ENCODE assay signal across 27 cellular contexts in genomic region chr15:67163180-67163579, GRCh38.
A peak's percentile ranks its signal among the peaks of the same experiment; 100 is the strongest.
DNase-seq lines count a peak whose midpoint lies in the region; ATAC-seq and TF ChIP-seq lines count a peak whose summit lies in the region.
"Had no signal": no experiment of that assay in that cellular context is flagged by ENCODE, and none has a peak within 500 bp of the region (broad histone marks: within the 10 kb centered on the region; RNA-seq: fewer than 3 reads in every experiment).

No MANE protein-coding gene starts in this region.

- H3K4me2 ChIP-seq in osteoblast (ENCODE audit: insufficient read depth, low read length) = no peak overlapping the region
- H3K4me2 ChIP-seq: A549, hepatocyte had no signal

- intact Hi-C loops in A673 (cut with micrococcal nuclease; ENCODE audit: unreplicated experiment) = no loop called here
- intact Hi-C loops in MCF 10A (cut with micrococcal nuclease) = no loop called here

- POLR2A ChIA-PET in A673 (lab: Charles Lee; ENCODE audit: low non-redundant PET) = interaction anchor here (0.7 kb wide), 2 partner anchors 37 to 58 kb away, joined by 3 to 11 read pairs; no protein-coding TSS in a partner anchor
- POLR2A ChIA-PET in HEK293 (lab: Yijun Ruan, JAX) = interaction anchor here (0.7 kb wide), 1 partner anchor 244 kb away, joined by 4 read pairs; no protein-coding TSS in a partner anchor
- POLR2A ChIA-PET in MCF 10A (lab: Yijun Ruan, JAX) = interaction anchor here (1.1 kb wide), 1 partner anchor 57 kb away, joined by 3 read pairs; no protein-coding TSS in a partner anchor

- H3K27ac Mint-ChIP-seq in effector memory CD8-positive, alpha-beta T cell = peak overlapping the region; percentile 90 to 91
- no peak overlapping the region for H3K27ac Mint-ChIP-seq in MCF 10A (ENCODE audit: low read depth, unreplicated experiment)

- H3K27ac ChIP-seq in A673 (ENCODE audit: low read depth, low read length, poor library complexity, severe bottlenecking) = peak overlapping the region; percentile 39
- H3K27ac ChIP-seq in HEK293 (ENCODE audit: extremely low read depth, low read depth, low read length) = no peak overlapping the region
- peak overlapping the region; percentile 99 for H3K27ac ChIP-seq in osteoblast (ENCODE audit: low read depth, low read length)
- H3K27ac ChIP-seq: hepatocyte, SJCRH30 had no signal

- H2AFZ ChIP-seq in osteoblast (ENCODE audit: low read length) = no peak overlapping the region
- H2AFZ ChIP-seq: hepatocyte had no signal

- H3K9me3 ChIP-seq in A673 (ENCODE audit: low read depth, low read length, poor library complexity, severe bottlenecking) = no peaks in the 10 kb centered on the region
- no peaks in the 10 kb centered on the region for H3K9me3 ChIP-seq in HEK293 (ENCODE audit: control insufficient read depth, insufficient read depth, low read depth, low read length)
- H3K9me3 ChIP-seq in osteoblast (ENCODE audit: low read depth, low read length) = no peaks in the 10 kb centered on the region
- H3K9me3 ChIP-seq: A549, BE2C, mucosa of descending colon, SJCRH30 had no signal

- H3K79me2 ChIP-seq in osteoblast (ENCODE audit: insufficient read depth, low read length) = peaks cover 91% of the 10 kb centered on the region

- peaks cover 50% of the 10 kb centered on the region for H3K36me3 Mint-ChIP-seq in effector memory CD8-positive, alpha-beta T cell (ENCODE audit: insufficient read depth)
- peaks cover 17% of the 10 kb centered on the region for H3K36me3 Mint-ChIP-seq in MCF 10A (ENCODE audit: insufficient read depth, unreplicated experiment)
- H3K36me3 Mint-ChIP-seq: natural killer cell treated with Interleukin-12 subunit alpha and Interleukin-12 subunit beta and Interleukin-15 and Interleukin-18, amount 100 ng/mL, for 72 hours had no signal

- H3K4me1 ChIP-seq in A673 (ENCODE audit: insufficient read depth, low read length, poor library complexity, severe bottlenecking) (peaks cover 87% of the 10 kb centered on the region), HEK293 (ENCODE audit: control insufficient read depth, insufficient read depth, low read length) (peaks cover 4% of the 10 kb centered on the region; the same call in 1 of the 2 replicates), osteoblast (ENCODE audit: insufficient read depth, low read length) (peaks cover 54% of the 10 kb centered on the region)
- H3K4me1 ChIP-seq: BE2C had no signal

- H3K4me3 ChIP-seq in A673 (ENCODE audit: low read depth, low read length, poor library complexity, severe bottlenecking) = no peak overlapping the region
- H3K4me3 ChIP-seq in HEK293 (ENCODE audit: low read depth, low read length) = no peak overlapping the region
- no peak overlapping the region for H3K4me3 ChIP-seq in osteoblast (ENCODE audit: insufficient read depth, low read length)
- H3K4me3 ChIP-seq: A549, GM12878, hepatocyte, lung, mucosa of descending colon, SJCRH30 had no signal

- no peak for ATAC-seq in effector memory CD8-positive, alpha-beta T cell (replicated peaks)
- ATAC-seq in GM19324 (IDR thresholded peaks at IDR 0.05; ENCODE audit: low FRiP score, unreplicated experiment) = no peak
- ATAC-seq: activated T-cell treated with anti-CD3 and anti-CD28 coated beads, Interleukin-2, amount 50 U/mL, for 72 hours; GM12878; left cardiac atrium; mucosa of descending colon; natural killer cell treated with Interleukin-12 subunit alpha and Interleukin-12 subunit beta and Interleukin-15 and Interleukin-18, amount 100 ng/mL, for 72 hours; T-cell had no signal

- H3K4me3 Mint-ChIP-seq in effector memory CD8-positive, alpha-beta T cell = no peak overlapping the region
- no peak overlapping the region for H3K4me3 Mint-ChIP-seq in MCF 10A (ENCODE audit: unreplicated experiment)
- H3K4me3 Mint-ChIP-seq: activated B cell treated with CpG ODN at 0.5 μM for 24 hours; activated T-cell treated with anti-CD3 and anti-CD28 coated beads, Interleukin-2, amount 50 U/mL, for 72 hours; H9; natural killer cell treated with Interleukin-12 subunit alpha and Interleukin-12 subunit beta and Interleukin-15 and Interleukin-18, amount 100 ng/mL, for 72 hours; T-cell had no signal

- H3K27me3 ChIP-seq in A673 (replicated peaks; ENCODE audit: insufficient read depth, low read depth, low read length, poor library complexity) = no peaks in the 10 kb centered on the region
- no peaks in the 10 kb centered on the region for H3K27me3 ChIP-seq in osteoblast (ENCODE audit: insufficient read depth, low read length)
- H3K27me3 ChIP-seq: BE2C, hepatocyte, SJCRH30 had no signal

- H3K4me1 Mint-ChIP-seq in effector memory CD8-positive, alpha-beta T cell (ENCODE audit: low read depth in 2 of 2) = peaks cover 28 to 40% of the 10 kb centered on the region in 2 donors
- H3K4me1 Mint-ChIP-seq in MCF 10A (ENCODE audit: insufficient read depth, unreplicated experiment) = peaks cover 7% of the 10 kb centered on the region

- peaks cover 4% of the 10 kb centered on the region for H3K36me3 ChIP-seq in A673 (ENCODE audit: insufficient read depth, low read length, poor library complexity, severe bottlenecking)
- peaks cover 0 to 32% of the 10 kb centered on the region in 2 experiments; a peak in 1 of 3 replicates for H3K36me3 ChIP-seq in HEK293 (ENCODE audit: control insufficient read depth in 2 of 2, insufficient read depth in 1 of 2, low read length in 2 of 2)
- peaks cover 40% of the 10 kb centered on the region for H3K36me3 ChIP-seq in osteoblast (ENCODE audit: insufficient read depth, low read length)
- H3K36me3 ChIP-seq: BE2C had no signal

- DNase-seq in A673 (ENCODE audit: low spot score) (no peak), osteoblast (ENCODE audit: insufficient read length, low spot score, missing footprints) (no peak), HK-2 (ENCODE audit: unreplicated experiment) (no peak), MCF 10A (ENCODE audit: unreplicated experiment) (no peak), SW 1271 (lab: John Stamatoyannopoulos, UW) (no peak)
- DNase-seq in effector memory CD8-positive, alpha-beta T cell = no peak
- DNase-seq: activated B cell treated with CpG ODN at 0.5 μM for 24 hours; activated naive CD4-positive, alpha-beta T cell treated with Interleukin-2 at 50 U/mL for 16 hours; activated T-cell treated with anti-CD3 and anti-CD28 coated beads, Interleukin-2, amount 50 U/mL, for 72 hours; BE2C; DMS153; H9; left cardiac atrium; mucosa of descending colon; NCI-H446; NCI-H748 treated with DMSO at 0.1 percent for 48 hours; SJCRH30; stimulated activated naive CD4-positive, alpha-beta T cell; T-cell had no signal

- CTCF ChIA-PET in A673 (lab: Charles Lee) = no interaction called here
- CTCF ChIA-PET in HEK293 (lab: Yijun Ruan, JAX) = no interaction called here
- CTCF ChIA-PET in MCF 10A (lab: Yijun Ruan, JAX) = interaction anchor here (0.6 kb wide), 1 partner anchor 104 kb away, joined by 4 read pairs; no protein-coding TSS in a partner anchor

- no peaks in the 10 kb centered on the region for H3K27me3 Mint-ChIP-seq in effector memory CD8-positive, alpha-beta T cell
- H3K27me3 Mint-ChIP-seq in MCF 10A (ENCODE audit: insufficient read depth, unreplicated experiment) = no peaks in the 10 kb centered on the region
- H3K27me3 Mint-ChIP-seq: activated B cell treated with CpG ODN at 0.5 μM for 24 hours; IgD-negative memory B cell; natural killer cell treated with Interleukin-12 subunit alpha and Interleukin-12 subunit beta and Interleukin-15 and Interleukin-18, amount 100 ng/mL, for 72 hours; T-cell had no signal

- BruUV-seq in A673 (replicated peaks; lab: Mats Ljungman, UMichigan) (no TSS peak), MCF 10A (replicated peaks; lab: Mats Ljungman, UMichigan) (no TSS peak)

- no peak for TF ChIP-seq CTCF in A673 (conservative IDR thresholded peaks at IDR 0.05; ENCODE audit: low read depth, low read length)
- TF ChIP-seq CTCF in HEK293 (tag by site-specific recombination; IDR thresholded peaks at IDR 0.05) = no peak
- TF ChIP-seq CTCF in osteoblast (IDR thresholded peaks at IDR 0.05; ENCODE audit: extremely low read depth, low read depth, low read length) = no peak
- TF ChIP-seq CTCF in MCF 10A (IDR thresholded peaks at IDR 0.05; ENCODE audit: unreplicated experiment) = no peak

- H3K9me3 Mint-ChIP-seq in effector memory CD8-positive, alpha-beta T cell = no peaks in the 10 kb centered on the region
- no peaks in the 10 kb centered on the region for H3K9me3 Mint-ChIP-seq in MCF 10A (ENCODE audit: unreplicated experiment)
- H3K9me3 Mint-ChIP-seq: activated B cell treated with CpG ODN at 0.5 μM for 24 hours; activated T-cell treated with anti-CD3 and anti-CD28 coated beads, Interleukin-2, amount 50 U/mL, for 72 hours; H9; IgD-negative memory B cell; natural killer cell treated with Interleukin-12 subunit alpha and Interleukin-12 subunit beta and Interleukin-15 and Interleukin-18, amount 100 ng/mL, for 72 hours; T-cell had no signal

- H4K20me1 ChIP-seq in osteoblast (ENCODE audit: insufficient read depth, low read length) = no peaks in the 10 kb centered on the region

TF ChIP-seq in HEK293, 187 proteins besides CTCF, POLR2A, EP300 and RAD21:
- peak; percentile 93 for TF ChIP-seq ZNF664 (tag by site-specific recombination; IDR thresholded peaks at IDR 0.05)
- no peak for TF ChIP-seq ZNF639 (tag by site-specific recombination; IDR thresholded peaks at IDR 0.05)
TF ChIP-seq in HEK293: peak in this region for 1.
